8 cellular contexts compared by ENCODE assay signal in the genomic region with DNA sequence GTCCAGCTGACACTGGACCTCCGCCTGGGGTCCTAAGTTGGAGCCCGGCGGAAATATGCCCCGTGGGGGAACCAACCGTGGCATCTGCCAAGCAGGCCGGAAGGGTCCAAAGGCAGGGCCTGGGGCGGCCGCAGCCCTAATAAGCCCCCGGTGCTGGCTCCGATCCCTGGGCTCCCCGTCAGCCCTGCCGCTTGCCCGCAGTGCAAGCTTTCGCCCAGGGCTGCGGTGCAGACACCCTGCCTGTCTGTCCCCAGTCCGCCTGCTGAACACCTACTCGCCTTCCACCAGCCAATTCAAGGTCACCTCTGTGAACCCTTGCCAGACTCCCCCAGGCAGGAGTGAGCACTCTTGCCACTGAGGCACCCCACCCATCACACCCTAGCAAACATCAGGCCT. TPM values are rescaled to one million over a fixed set of nuclear protein-coding genes. Genes with fewer than 3 reads are reported as not detected.
DNase-seq lines count a peak whose midpoint lies in the region; ATAC-seq and TF ChIP-seq lines count a peak whose summit lies in the region.

No MANE protein-coding gene starts in this region.

- CTCF ChIA-PET in activated B cell treated with CpG ODN at 0.5 μM for 24 hours (lab: Charles Lee): no interaction called here

- H3K4me2 ChIP-seq in trophoblast cell (ENCODE audit: low read length): peak overlapping the region; percentile 90

- no peak overlapping the region for H3K4ac ChIP-seq in trophoblast cell (ENCODE audit: low read depth, low read length)

- no peak overlapping the region for H3K14ac ChIP-seq in trophoblast cell (ENCODE audit: low read length)

- intact Hi-C loops in activated B cell treated with CpG ODN at 0.5 μM for 24 hours (cut with micrococcal nuclease): loop anchor here (2.0 to 5.0 kb wide), 2 partner anchors 31 to 1192 kb away; partner anchors contain the start of gene DNAJC25

- H3K36me3 ChIP-seq in trophoblast cell (ENCODE audit: control insufficient read depth in 1 of 2, insufficient read depth in 2 of 2, low read length in 2 of 2): peaks cover 0 to 9% of the 10 kb centered on the region in 2 experiments

- DNase-seq in activated B cell treated with CpG ODN at 0.5 μM for 24 hours (no peak), glutamatergic neuron (no peak), trophoblast cell (no peak), NCI-H226 (no peak), putamen (ENCODE audit: low spot score) (no peak)

- H3K4me3 Mint-ChIP-seq in activated B cell treated with CpG ODN at 0.5 μM for 24 hours (peak overlapping the region; percentile 81), glutamatergic neuron (ENCODE audit: unreplicated experiment) (peak overlapping the region; percentile 99)

- no peak overlapping the region for H2BK5ac ChIP-seq in trophoblast cell (ENCODE audit: low read depth, low read length, poor library complexity)

- H2AFZ ChIP-seq in trophoblast cell (ENCODE audit: insufficient read depth, low read length, poor library complexity): peak overlapping the region; percentile 84

- H3K36me3 Mint-ChIP-seq in activated B cell treated with CpG ODN at 0.5 μM for 24 hours (ENCODE audit: low read depth): no peaks in the 10 kb centered on the region
- H3K36me3 Mint-ChIP-seq in glutamatergic neuron (ENCODE audit: unreplicated experiment): no peaks in the 10 kb centered on the region

- POLR2A ChIA-PET in activated B cell treated with CpG ODN at 0.5 μM for 24 hours (lab: Charles Lee): interaction anchor here (0.5 kb wide), 1 partner anchor 428 kb away, joined by 3 read pairs; no protein-coding TSS in a partner anchor

- H3K4me1 Mint-ChIP-seq in activated B cell treated with CpG ODN at 0.5 μM for 24 hours: peaks cover 22% of the 10 kb centered on the region
- H3K4me1 Mint-ChIP-seq in glutamatergic neuron (ENCODE audit: low read depth, unreplicated experiment): peaks cover 2% of the 10 kb centered on the region

- no peak overlapping the region for H2AK5ac ChIP-seq in trophoblast cell (ENCODE audit: low read length)

- H3K27ac ChIP-seq in trophoblast cell (ENCODE audit: low read depth, low read length): no peak overlapping the region

- ATAC-seq in activated B cell treated with CpG ODN at 0.5 μM for 24 hours (ENCODE audit: low read depth): no peak
- ATAC-seq in GM19455 (IDR thresholded peaks at IDR 0.05; ENCODE audit: unreplicated experiment): no peak
- no peak for ATAC-seq in GM18517 (IDR thresholded peaks at IDR 0.05; ENCODE audit: unreplicated experiment)

- no peak overlapping the region for H2BK120ac ChIP-seq in trophoblast cell (ENCODE audit: insufficient read depth, low read length, poor library complexity)

- H3K27ac Mint-ChIP-seq in activated B cell treated with CpG ODN at 0.5 μM for 24 hours (no peak overlapping the region), glutamatergic neuron (ENCODE audit: unreplicated experiment) (peak overlapping the region; percentile 52)

- no peaks in the 10 kb centered on the region for H3K27me3 ChIP-seq in trophoblast cell (ENCODE audit: insufficient read depth, low read length)

- H4K8ac ChIP-seq in trophoblast cell (ENCODE audit: low read depth, low read length): peak overlapping the region; percentile 46

- H4K91ac ChIP-seq in trophoblast cell (ENCODE audit: low read depth, low read length): peak overlapping the region; percentile 39

- H3K9me3 Mint-ChIP-seq in activated B cell treated with CpG ODN at 0.5 μM for 24 hours: no peaks in the 10 kb centered on the region
- peaks cover 6% of the 10 kb centered on the region for H3K9me3 Mint-ChIP-seq in glutamatergic neuron (ENCODE audit: unreplicated experiment)

- H3K18ac ChIP-seq in trophoblast cell (ENCODE audit: low read length): no peak overlapping the region

- H4K12ac ChIP-seq in trophoblast cell (ENCODE audit: low read depth, low read length): peak overlapping the region; percentile 35

- H3K79me2 ChIP-seq in trophoblast cell (ENCODE audit: control insufficient read depth, insufficient read depth, low read length, poor library complexity): no peaks in the 10 kb centered on the region

- H3K4me3 ChIP-seq in GM08714 (ENCODE audit: low read length) (peak overlapping the region; percentile 62; the same call in 1 of the 2 replicates), trophoblast cell (ENCODE audit: low read depth, low read length) (peak overlapping the region; percentile 70)

- H2BK12ac ChIP-seq in trophoblast cell (ENCODE audit: low read length): no peak overlapping the region

- WGBS in trophoblast cell (ENCODE audit: extremely low coverage, insufficient coverage, insufficient read length): no CpG with 5 or more reads among the region's 17 CpGs

- no peak overlapping the region for H3K23ac ChIP-seq in trophoblast cell (ENCODE audit: low read length)

- no peak overlapping the region for H3K9ac ChIP-seq in trophoblast cell (ENCODE audit: low read length)

- H3K27me3 Mint-ChIP-seq in activated B cell treated with CpG ODN at 0.5 μM for 24 hours (peaks cover 33% of the 10 kb centered on the region), glutamatergic neuron (ENCODE audit: unreplicated experiment) (peaks cover 2% of the 10 kb centered on the region)

- H3K4me1 ChIP-seq in trophoblast cell (ENCODE audit: control insufficient read depth in 1 of 2, insufficient read depth in 2 of 2, low read length in 2 of 2): peaks cover 0 to 4% of the 10 kb centered on the region in 2 experiments

- no peaks in the 10 kb centered on the region for H3K9me3 ChIP-seq in trophoblast cell (ENCODE audit: insufficient read depth, low read depth, low read length)

- peaks cover 2% of the 10 kb centered on the region for H3K79me1 ChIP-seq in trophoblast cell (ENCODE audit: low read length)

- TF ChIP-seq CTCF in activated B cell treated with CpG ODN at 0.5 μM for 24 hours (IDR thresholded peaks at IDR 0.05) (no peak), glutamatergic neuron (IDR thresholded peaks at IDR 0.05; ENCODE audit: partially characterized antibody, unreplicated experiment) (no peak)

RNA-seq across cellular contexts. Expression of gene PTGR1, which starts 0.5 kb away (rescaled TPM):
- total RNA-seq in activated B cell treated with CpG ODN at 0.5 μM for 24 hours: 0.24 and 0.35 TPM in 2 replicates
- 23.4 TPM for total RNA-seq in glutamatergic neuron (ENCODE audit: unreplicated experiment)
- polyA plus RNA-seq in trophoblast cell (2013): 40.7 and 43.8 TPM in 2 replicates

RNA-seq across cellular contexts. Expression of gene DNAJC25, which starts 31.2 kb away (rescaled TPM):
- total RNA-seq in activated B cell treated with CpG ODN at 0.5 μM for 24 hours (3.5 and 4.3 TPM in 2 replicates), glutamatergic neuron (ENCODE audit: unreplicated experiment) (7.4 TPM)
- 8.2 and 8.8 TPM in 2 replicates for polyA plus RNA-seq in trophoblast cell (2013)

Comparison
In these comparisons a context has a peak if more than half of its experiments do, and no peak if none do; other contexts are left out.
1. RNA of gene PTGR1, which starts 0.5 kb away (total RNA-seq): 23.4 TPM in glutamatergic neuron (single experiment); 0.24 to 0.35 TPM in activated B cell treated with CpG ODN at 0.5 μM for 24 hours; every median in the first group is over 10 times any median in the second.